Comparison of ENCODE assay signal across 22 cellular contexts in the genomic region with DNA sequence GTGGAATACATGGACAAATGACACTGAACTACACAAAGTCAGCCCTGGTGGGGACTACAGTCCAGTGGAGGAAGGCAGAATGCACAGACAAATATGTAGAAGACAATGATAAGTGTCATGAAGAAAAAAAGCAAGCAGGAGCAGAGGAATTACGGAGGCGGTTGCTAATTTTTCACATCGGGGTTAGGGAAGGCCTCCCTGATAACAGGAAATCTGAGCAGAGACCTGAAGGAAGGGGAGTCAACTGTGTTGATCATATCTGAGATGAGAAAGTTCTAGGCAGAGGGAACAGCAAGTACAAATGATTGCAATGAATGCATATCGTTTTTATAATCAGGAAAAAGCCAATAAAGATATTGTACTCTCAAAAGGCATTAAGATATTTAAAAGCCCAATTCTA. TPM values are rescaled to one million over a fixed set of nuclear protein-coding genes. Genes with fewer than 3 reads are reported as not detected.
"Had no signal": no experiment of that assay in that cellular context is flagged by ENCODE, and none has a peak within 500 bp of the region (broad histone marks: within the 10 kb centered on the region; RNA-seq: fewer than 3 reads in every experiment).

No MANE protein-coding gene starts in this region.

- H3K4me1 ChIP-seq: psoas muscle, right lobe of liver, suprapubic skin, transverse colon had no signal

- H3K27me3 ChIP-seq: right lobe of liver, suprapubic skin, transverse colon had no signal

- H3K36me3 Mint-ChIP-seq: immature natural killer cell; memory B cell; naive thymus-derived CD4-positive, alpha-beta T cell had no signal

- H3K4me1 Mint-ChIP-seq: immature natural killer cell, memory B cell had no signal

- H3K9me3 ChIP-seq: mucosa of descending colon, psoas muscle, right lobe of liver, suprapubic skin, transverse colon had no signal

- H3K27ac Mint-ChIP-seq: effector memory CD8-positive, alpha-beta T cell; immature natural killer cell; memory B cell; naive thymus-derived CD4-positive, alpha-beta T cell; stimulated activated naive CD8-positive, alpha-beta T cell treated with anti-CD3 and anti-CD28 coated beads, Interleukin-15, amount 100 ng/mL, for 72 hours had no signal

- DNase-seq: effector memory CD8-positive, alpha-beta T cell; hypothalamus; immature natural killer cell; islet precursor cell; mucosa of descending colon; naive thymus-derived CD4-positive, alpha-beta T cell; nephron progenitor cell; nucleus accumbens; psoas muscle; right lobe of liver; stimulated activated CD4-positive, alpha-beta T cell treated with anti-CD3 and anti-CD28 coated beads, Interleukin-12 subunit alpha, Interleukin-12 subunit beta, amount 100 ng/mL, for 4 hours; stimulated activated CD4-positive, alpha-beta T cell treated with anti-CD3 and anti-CD28 coated beads, Interleukin-1b, Interleukin-23, amount 100 ng/mL, for 48 hours; stimulated activated CD4-positive, alpha-beta T cell treated with anti-CD3 and anti-CD28 coated beads, Interleukin-4, amount 100 ng/mL, for 1 hour; stimulated activated CD8-positive, alpha-beta memory T cell treated with anti-CD3 and anti-CD28 coated beads, Interleukin-4, amount 100 ng/mL, for 48 hours; stimulated activated naive CD4-positive, alpha-beta T cell; stimulated activated naive CD8-positive, alpha-beta T cell treated with anti-CD3 and anti-CD28 coated beads, Interleukin-15, amount 100 ng/mL, for 72 hours; transverse colon had no signal

- H3K4me3 ChIP-seq: coronary artery, lung, mucosa of descending colon, psoas muscle, right lobe of liver, smooth muscle cell, suprapubic skin, transverse colon had no signal

- H3K4me3 Mint-ChIP-seq: effector memory CD8-positive, alpha-beta T cell; immature natural killer cell; memory B cell; naive thymus-derived CD4-positive, alpha-beta T cell; nephron progenitor cell; stimulated activated naive CD8-positive, alpha-beta T cell treated with anti-CD3 and anti-CD28 coated beads, Interleukin-15, amount 100 ng/mL, for 72 hours had no signal

- H3K9me3 Mint-ChIP-seq: effector memory CD8-positive, alpha-beta T cell; immature natural killer cell; naive thymus-derived CD4-positive, alpha-beta T cell; stimulated activated naive CD8-positive, alpha-beta T cell treated with anti-CD3 and anti-CD28 coated beads, Interleukin-15, amount 100 ng/mL, for 72 hours had no signal

- H3K36me3 ChIP-seq: right lobe of liver, suprapubic skin, transverse colon had no signal

- H3K27ac ChIP-seq: coronary artery, psoas muscle, right lobe of liver, transverse colon had no signal

- ATAC-seq: effector memory CD8-positive, alpha-beta T cell; mucosa of descending colon; naive thymus-derived CD4-positive, alpha-beta T cell; psoas muscle; right lobe of liver; stimulated activated naive CD8-positive, alpha-beta T cell treated with anti-CD3 and anti-CD28 coated beads, Interleukin-15, amount 100 ng/mL, for 72 hours had no signal

- H3K4me2 ChIP-seq: smooth muscle cell had no signal

RNA-seq across cellular contexts. Expression of a gene that starts 14.0 kb away (rescaled TPM):
- polyA plus RNA-seq: naive thymus-derived CD4-positive, alpha-beta T cell had no signal
